ENCODE assay signal across 19 cellular contexts in genomic region chr12:77725611-77726010, GRCh38.
A peak's percentile ranks its signal among the peaks of the same experiment; 100 is the strongest.
DNase-seq lines count a peak whose midpoint lies in the region; ATAC-seq and TF ChIP-seq lines count a peak whose summit lies in the region.
"Had no signal": no experiment of that assay in that cellular context is flagged by ENCODE, and none has a peak within 500 bp of the region (broad histone marks: within the 10 kb centered on the region; RNA-seq: fewer than 3 reads in every experiment).

No MANE protein-coding gene starts in this region.

- in situ Hi-C loops in brain microvascular endothelial cell (cut with HindIII; ENCODE audit: low pct_ligation_motif_present, low sequenced_read_pairs): no loop called here

- no peak overlapping the region for H3K4me3 ChIP-seq in brain microvascular endothelial cell (ENCODE audit: low read depth, low read length)
- H3K4me3 ChIP-seq in mesenchymal stem cell (ENCODE audit: insufficient read depth in 1 of 2, low read depth in 1 of 2, low read length in 2 of 2): no peak overlapping the region
- H3K4me3 ChIP-seq: colonic mucosa, lung, vagina had no signal

- no peaks in the 10 kb centered on the region for H3K27me3 ChIP-seq in brain microvascular endothelial cell (replicated peaks)
- no peaks in the 10 kb centered on the region for H3K27me3 ChIP-seq in mesenchymal stem cell (ENCODE audit: control insufficient read depth in 1 of 2, insufficient read depth in 1 of 2, low read length in 2 of 2)
- H3K27me3 ChIP-seq: colonic mucosa, vagina had no signal

- H3K27me3 Mint-ChIP-seq in HFFc6 (ENCODE audit: insufficient read depth): no peaks in the 10 kb centered on the region
- no peaks in the 10 kb centered on the region for H3K27me3 Mint-ChIP-seq in activated T-cell treated with anti-CD3 and anti-CD28 coated beads, Interleukin-2, amount 50 U/mL, for 4 hours (ENCODE audit: low read depth)

- WGBS in mesenchymal stem cell: 11% methylated on average over 3 of the region's 3 CpGs

- H4K8ac ChIP-seq in mesenchymal stem cell (ENCODE audit: low read length): no peak overlapping the region

- no peak overlapping the region for H3K14ac ChIP-seq in mesenchymal stem cell (ENCODE audit: low read length in 2 of 2)

- H3K36me3 ChIP-seq in brain microvascular endothelial cell (replicated peaks) (no peaks in the 10 kb centered on the region), mesenchymal stem cell (ENCODE audit: control insufficient read depth in 1 of 2, insufficient read depth in 2 of 2, low read depth in 1 of 2, low read length in 2 of 2) (no peaks in the 10 kb centered on the region)
- H3K36me3 ChIP-seq: colonic mucosa, vagina had no signal

- no peaks in the 10 kb centered on the region for H3K9me3 Mint-ChIP-seq in HFFc6
- H3K9me3 Mint-ChIP-seq in activated T-cell treated with anti-CD3 and anti-CD28 coated beads, Interleukin-2, amount 50 U/mL, for 4 hours: peaks cover 11% of the 10 kb centered on the region

- no peaks in the 10 kb centered on the region for H3K9me3 ChIP-seq in mesenchymal stem cell (ENCODE audit: control insufficient read depth, low read length)
- H3K9me3 ChIP-seq: colonic mucosa, vagina had no signal

- H3K79me1 ChIP-seq in mesenchymal stem cell (replicated peaks; ENCODE audit: low read length, poor library complexity, severe bottlenecking): no peaks in the 10 kb centered on the region

- peak overlapping the region; percentile 68 for H3K9ac ChIP-seq in mesenchymal stem cell (ENCODE audit: low read length)

- H3K4me1 ChIP-seq in mesenchymal stem cell (ENCODE audit: control insufficient read depth, insufficient read depth, low read depth, low read length): no peaks in the 10 kb centered on the region
- H3K4me1 ChIP-seq: colonic mucosa, vagina had no signal

- ATAC-seq in activated T-cell treated with anti-CD3 and anti-CD28 coated beads, Interleukin-2, amount 50 U/mL, for 4 hours: no peak
- ATAC-seq in HG03520 (IDR thresholded peaks at IDR 0.05; ENCODE audit: unreplicated experiment): no peak

- no peak overlapping the region for H2AK5ac ChIP-seq in mesenchymal stem cell (ENCODE audit: low read length, severe bottlenecking)

- no peak overlapping the region for H2BK15ac ChIP-seq in mesenchymal stem cell (ENCODE audit: low read depth, poor library complexity, severe bottlenecking)

- 0 out of 2 replicates have a peak, but pooled peaks cover 8% of the 10 kb centered on the region for H3K36me3 Mint-ChIP-seq in HFFc6 (ENCODE audit: low read depth)
- no peaks in the 10 kb centered on the region for H3K36me3 Mint-ChIP-seq in activated T-cell treated with anti-CD3 and anti-CD28 coated beads, Interleukin-2, amount 50 U/mL, for 4 hours (ENCODE audit: insufficient read depth)

- H2BK5ac ChIP-seq in mesenchymal stem cell (ENCODE audit: low read depth, low read length, poor library complexity, severe bottlenecking): no peak overlapping the region

- DNase-seq in AG08395 (ENCODE audit: low spot score) (peak; percentile 6), HFFc6 (peak; percentile 95), brain microvascular endothelial cell (peak; percentile 92), mesenchymal stem cell (peak; percentile 82), DMS 273 (lab: John Stamatoyannopoulos, UW; ENCODE audit: unreplicated experiment) (no peak), NCI-H748 (lab: John Stamatoyannopoulos, UW; ENCODE audit: unreplicated experiment) (no peak)
- no peak for DNase-seq in activated T-cell treated with anti-CD3 and anti-CD28 coated beads, Interleukin-2, amount 50 U/mL, for 4 hours
- DNase-seq: ACHN; activated CD4-positive, alpha-beta T cell treated with anti-CD3 and anti-CD28 coated beads for 48 hours; activated T-cell treated with anti-CD3 and anti-CD28 coated beads, Interleukin-2, amount 50 U/mL, for 1 hour; colonic mucosa; NCI-H1930; NCI-H524 treated with DMSO at 0.1 percent for 48 hours; small intestine; stimulated activated naive CD4-positive, alpha-beta T cell; T-helper 2 cell had no signal

- H3K4ac ChIP-seq in mesenchymal stem cell (ENCODE audit: low read depth in 1 of 2, low read length in 2 of 2): no peak overlapping the region

- H3K27ac Mint-ChIP-seq in HFFc6: peak overlapping the region; percentile 92

- no peak overlapping the region for H3K18ac ChIP-seq in mesenchymal stem cell (ENCODE audit: low read depth in 1 of 2, low read length in 2 of 2)

- peaks cover 53% of the 10 kb centered on the region for H3K4me1 Mint-ChIP-seq in HFFc6 (ENCODE audit: low read depth)
- no peaks in the 10 kb centered on the region for H3K4me1 Mint-ChIP-seq in activated T-cell treated with anti-CD3 and anti-CD28 coated beads, Interleukin-2, amount 50 U/mL, for 4 hours (ENCODE audit: low read depth)

- TF ChIP-seq CTCF in HFFc6 (IDR thresholded peaks at IDR 0.05) (no peak), brain microvascular endothelial cell (IDR thresholded peaks at IDR 0.05; ENCODE audit: low read depth, low read length, missing control alignments) (no peak)

- no peak overlapping the region for H3K23ac ChIP-seq in mesenchymal stem cell (ENCODE audit: low read length in 2 of 2)

- H3K4me2 ChIP-seq in mesenchymal stem cell (ENCODE audit: low read length, poor library complexity, severe bottlenecking): no peak overlapping the region

- H4K91ac ChIP-seq in mesenchymal stem cell (ENCODE audit: low read length): no peak overlapping the region

- H2AFZ ChIP-seq in mesenchymal stem cell (ENCODE audit: low read depth, low read length): no peak overlapping the region

- peak overlapping the region; percentile 34 for H2BK120ac ChIP-seq in mesenchymal stem cell (ENCODE audit: low read depth, low read length)

- H3K4me3 Mint-ChIP-seq in HFFc6: peak overlapping the region; percentile 44
- H3K4me3 Mint-ChIP-seq in activated T-cell treated with anti-CD3 and anti-CD28 coated beads, Interleukin-2, amount 50 U/mL, for 4 hours: no peak overlapping the region

- H2BK12ac ChIP-seq in mesenchymal stem cell (ENCODE audit: low read length in 2 of 2): peak overlapping the region in 1 of 2 experiments; percentile 39

- H3K27ac ChIP-seq in brain microvascular endothelial cell (peak overlapping the region; percentile 76), mesenchymal stem cell (ENCODE audit: low read length, poor library complexity, severe bottlenecking) (peak overlapping the region; percentile 84)
- H3K27ac ChIP-seq: colonic mucosa, vagina had no signal

Comparison
In these comparisons a context has a peak if more than half of its experiments do, and no peak if none do; other contexts are left out.
1. DNase-seq: peak in AG08395 (single experiment), HFFc6 (single experiment), brain microvascular endothelial cell (single experiment) and mesenchymal stem cell (single experiment); none in DMS 273 (single experiment), activated T-cell treated with anti-CD3 and anti-CD28 coated beads, Interleukin-2, amount 50 U/mL, for 4 hours (single experiment) and NCI-H748 (single experiment).